ENCODE assay signal across 26 cellular contexts in the genomic region with DNA sequence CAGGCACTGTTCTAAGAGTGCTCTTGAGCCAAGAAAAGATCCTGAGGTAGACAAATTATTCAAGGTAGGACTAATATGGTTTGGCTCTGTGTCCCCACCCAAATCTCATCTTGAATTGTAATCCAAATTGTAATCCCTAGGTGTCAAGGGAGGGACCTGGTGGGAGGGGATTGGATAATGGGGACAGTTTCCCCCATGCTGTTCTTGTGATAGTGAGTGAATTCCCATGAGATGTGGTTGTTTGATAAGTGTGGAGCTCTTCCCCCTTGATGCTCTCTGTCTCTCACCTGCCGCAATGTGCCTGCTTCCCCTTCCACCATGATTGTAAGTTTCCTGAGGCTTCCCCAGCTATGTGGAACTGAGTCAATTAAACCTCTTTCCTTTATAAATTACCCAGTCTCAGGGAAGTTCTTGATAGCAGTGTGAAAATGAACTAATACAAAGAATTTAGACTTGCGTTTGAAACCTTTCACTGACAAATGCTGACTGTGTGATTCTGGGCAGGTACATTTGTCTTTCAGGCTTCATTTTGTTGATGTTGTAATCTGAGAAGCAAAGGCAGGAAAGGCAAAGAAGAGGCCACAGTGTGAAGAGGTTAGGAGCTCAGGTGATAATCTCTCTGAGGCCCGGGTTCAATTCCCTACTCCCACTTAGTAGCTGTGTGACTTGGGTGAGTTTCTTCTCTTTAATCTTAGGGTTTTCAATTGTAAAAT.
"Had no signal": no experiment of that assay in that cellular context is flagged by ENCODE, and none has a peak within 500 bp of the region (broad histone marks: within the 10 kb centered on the region; RNA-seq: fewer than 3 reads in every experiment).

No MANE protein-coding gene starts in this region.

- H3K27ac ChIP-seq: left lung, ovary, right atrium auricular region, skin epidermis, stomach, testis, thyroid gland, transverse colon, upper lobe of left lung, vagina had no signal

- FAIRE-seq: keratinocyte had no signal

- H3K4me1 ChIP-seq: left lung, right atrium auricular region, stomach, testis, thyroid gland, transverse colon, upper lobe of left lung, vagina had no signal

- H3K4me3 ChIP-seq: left lung, lung, mucosa of descending colon, ovary, right atrium auricular region, skin epidermis, stomach, testis, thyroid gland, transverse colon, upper lobe of left lung, vagina had no signal

- H3K27me3 ChIP-seq: ovary, right atrium auricular region, testis, thyroid gland, transverse colon, upper lobe of left lung, vagina had no signal

- H3K9me3 ChIP-seq: left lung, mucosa of descending colon, ovary, right atrium auricular region, stomach, testis, thyroid gland, transverse colon, upper lobe of left lung, vagina had no signal

- ATAC-seq: left cardiac atrium; left lung; mucosa of descending colon; naive thymus-derived CD4-positive, alpha-beta T cell; natural killer cell treated with Interleukin-12 subunit alpha and Interleukin-12 subunit beta and Interleukin-15 and Interleukin-18, amount 100 ng/mL, for 72 hours; sciatic nerve; stimulated activated naive B cell treated with anti-CD40 and anti-IgM and Interleukin-4, amounts not matched to agents 10 μg/mL and 1 μg/mL and 100 μg/mL, for 72 hours; stimulated activated naive CD8-positive, alpha-beta T cell treated with anti-CD3 and anti-CD28 coated beads, Interleukin-15, Interleukin-2, amounts not matched to agents 100 U/mL and 50 U/mL, for 24 hours had no signal

- DNase-seq: hippocampal formation; kidney glomerular epithelial cell; left cardiac atrium; left lung; midbrain; mucosa of descending colon; naive thymus-derived CD4-positive, alpha-beta T cell; ovary; stimulated activated CD4-positive, alpha-beta T cell treated with anti-CD3 and anti-CD28 coated beads, Interleukin-12 subunit alpha, Interleukin-12 subunit beta, amount 100 ng/mL, for 4 hours; stimulated activated CD4-positive, alpha-beta T cell treated with anti-CD3 and anti-CD28 coated beads, Interleukin-15, amount 100 ng/mL, for 24 hours; stimulated activated CD4-positive, alpha-beta T cell treated with anti-CD3 and anti-CD28 coated beads, Interleukin-2, amount 100 ng/mL, for 24 hours; stimulated activated CD4-positive, alpha-beta T cell treated with anti-CD3 and anti-CD28 coated beads, Interleukin-4, amount 100 ng/mL, for 1 hour; stimulated activated naive B cell treated with anti-CD40 and anti-IgM and Interleukin-4, amounts not matched to agents 10 μg/mL and 1 μg/mL and 100 μg/mL, for 72 hours; stimulated activated naive CD8-positive, alpha-beta T cell treated with anti-CD3 and anti-CD28 coated beads, Interleukin-15, Interleukin-2, amounts not matched to agents 100 U/mL and 50 U/mL, for 24 hours; stomach; testis; thyroid gland; transverse colon; upper lobe of left lung had no signal

- H3K36me3 ChIP-seq: left lung, ovary, right atrium auricular region, stomach, thyroid gland, transverse colon, upper lobe of left lung, vagina had no signal
